Comparison of ENCODE assay signal across 10 cellular contexts in the genomic region with DNA sequence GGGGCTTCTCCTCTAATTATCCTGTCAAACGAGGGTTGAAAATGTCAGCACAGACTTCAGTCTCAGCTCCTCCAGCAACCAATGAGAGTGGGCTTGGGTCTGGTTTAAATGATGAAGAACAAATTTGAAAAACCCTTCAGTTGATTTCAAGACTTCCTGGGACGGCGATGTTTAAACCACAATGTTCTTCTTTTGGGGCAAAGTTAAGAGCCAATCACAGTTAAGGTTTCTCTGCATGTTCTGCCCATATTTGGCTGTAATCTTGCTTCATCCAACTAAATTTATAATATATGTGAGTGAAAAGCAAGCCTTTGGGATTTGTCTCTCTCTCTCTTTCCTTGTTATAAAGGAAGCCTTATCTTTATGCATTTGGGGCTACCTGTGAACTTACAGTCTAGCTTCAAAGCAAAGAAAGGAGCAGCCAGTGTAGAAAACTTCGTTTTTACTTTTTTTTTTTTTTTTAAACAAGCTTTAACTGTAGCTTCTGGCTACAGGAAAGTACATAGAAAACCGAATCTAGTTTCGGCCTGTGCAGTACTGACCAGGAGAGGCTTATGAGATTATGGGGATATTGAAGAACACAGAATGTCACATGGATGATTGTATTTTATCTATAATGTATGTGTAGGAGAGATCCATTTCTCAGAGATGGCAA. TPM values are rescaled to one million over a fixed set of nuclear protein-coding genes. Genes with fewer than 3 reads are reported as not detected.
A peak's percentile ranks its signal among the peaks of the same experiment; 100 is the strongest.
DNase-seq lines count a peak whose midpoint lies in the region; ATAC-seq, FAIRE-seq and TF ChIP-seq lines count a peak whose summit lies in the region.
"Had no signal": no experiment of that assay in that cellular context is flagged by ENCODE, and none has a peak within 500 bp of the region (broad histone marks: within the 10 kb centered on the region; RNA-seq: fewer than 3 reads in every experiment).

No MANE protein-coding gene starts in this region.

- no peak overlapping the region for H3K27ac Mint-ChIP-seq in astrocyte (ENCODE audit: unreplicated experiment)
- peak overlapping the region; percentile 88 to 99 (median 95) for H3K27ac Mint-ChIP-seq in naive thymus-derived CD4-positive, alpha-beta T cell

- CTCF ChIA-PET in naive thymus-derived CD4-positive, alpha-beta T cell (lab: Charles Lee): interaction anchor here (0.8 to 4.8 kb wide), 18 partner anchors 10 to 399 kb away, joined by 3 to 101 read pairs (median 4); no protein-coding TSS in a partner anchor

- H3K36me3 ChIP-seq in BLaER1 treated with 17β-estradiol and CSF1 and Interleukin-3, amounts not matched to agents 10 nM and 100 nM: no peaks in the 10 kb centered on the region
- H3K36me3 ChIP-seq in Loucy (ENCODE audit: insufficient read depth, low read length): no peaks in the 10 kb centered on the region
- no peaks in the 10 kb centered on the region for H3K36me3 ChIP-seq in astrocyte (ENCODE audit: insufficient read depth, low read length)
- no peaks in the 10 kb centered on the region for H3K36me3 ChIP-seq in naive thymus-derived CD4-positive, alpha-beta T cell (ENCODE audit: control insufficient read depth in 2 of 3, insufficient read depth in 3 of 3, low read length in 3 of 3)

- H3K4me1 Mint-ChIP-seq in astrocyte (ENCODE audit: low read depth, unreplicated experiment): peaks cover 20% of the 10 kb centered on the region
- H3K4me1 Mint-ChIP-seq in naive thymus-derived CD4-positive, alpha-beta T cell: peaks cover 22 to 99% (median 89%) of the 10 kb centered on the region in 7 donors

- intact Hi-C loops in naive thymus-derived CD4-positive, alpha-beta T cell (cut with micrococcal nuclease): loop anchor here (1.0 to 10.0 kb wide), 11 partner anchors 10 to 944 kb away; a partner anchor contains a TSS

- H3K4me2 ChIP-seq in BLaER1 treated with 17β-estradiol and CSF1 and Interleukin-3, amounts not matched to agents 10 nM and 100 nM: peak overlapping the region; percentile 47 to 83 (median 68)
- peak overlapping the region; percentile 80 for H3K4me2 ChIP-seq in Loucy (ENCODE audit: low read depth, low read length, poor library complexity, severe bottlenecking)
- no peak overlapping the region for H3K4me2 ChIP-seq in astrocyte (ENCODE audit: low read length)

- H3K27ac ChIP-seq in BLaER1 treated with 17β-estradiol and CSF1 and Interleukin-3, amounts not matched to agents 10 nM and 100 nM: peak overlapping the region; percentile 87 to 99 (median 95)
- H3K27ac ChIP-seq in astrocyte (ENCODE audit: low read depth, low read length): no peak overlapping the region
- H3K27ac ChIP-seq in naive thymus-derived CD4-positive, alpha-beta T cell (ENCODE audit: low read depth, low read length): peak overlapping the region; percentile 88

- TF ChIP-seq CTCF in Loucy (conservative IDR thresholded peaks at IDR 0.05; ENCODE audit: low read length) (no peak), astrocyte (IDR thresholded peaks at IDR 0.05; ENCODE audit: insufficient read depth, low read depth, low read length) (no peak)

- peaks cover 26% of the 10 kb centered on the region for H3F3A ChIP-seq in Loucy (ENCODE audit: low read depth)

- H3K36me3 Mint-ChIP-seq in astrocyte (ENCODE audit: low read depth, unreplicated experiment): no peaks in the 10 kb centered on the region
- peaks cover 0 to 5% (median 0%) of the 10 kb centered on the region in 5 donors for H3K36me3 Mint-ChIP-seq in naive thymus-derived CD4-positive, alpha-beta T cell

- H4K20me1 ChIP-seq in BLaER1 treated with 17β-estradiol and CSF1 and Interleukin-3, amounts not matched to agents 10 nM and 100 nM: no peaks in the 10 kb centered on the region
- no peaks in the 10 kb centered on the region for H4K20me1 ChIP-seq in Loucy (ENCODE audit: insufficient read depth, low read length, poor library complexity, severe bottlenecking)
- no peaks in the 10 kb centered on the region for H4K20me1 ChIP-seq in astrocyte (ENCODE audit: insufficient read depth, low read length)

- FAIRE-seq in astrocyte (lab: Jason Lieb, UNC): peak; percentile 39
- FAIRE-seq: G401.6 had no signal

- peaks cover 76 to 98% (median 80%) of the 10 kb centered on the region in 10 experiments for H3K4me1 ChIP-seq in BLaER1 treated with 17β-estradiol and CSF1 and Interleukin-3, amounts not matched to agents 10 nM and 100 nM
- peaks cover 66% of the 10 kb centered on the region for H3K4me1 ChIP-seq in Loucy (ENCODE audit: insufficient read depth, low read length, poor library complexity, severe bottlenecking)
- H3K4me1 ChIP-seq in astrocyte (ENCODE audit: insufficient read depth, low read length): peaks cover 8% of the 10 kb centered on the region
- peaks cover 70 to 84% of the 10 kb centered on the region in 2 donors for H3K4me1 ChIP-seq in naive thymus-derived CD4-positive, alpha-beta T cell (ENCODE audit: control insufficient read depth in 2 of 2, insufficient read depth in 2 of 2, low read length in 2 of 2)

- H2AFZ ChIP-seq in Loucy (ENCODE audit: low read length) (no peak overlapping the region), astrocyte (ENCODE audit: low read depth, low read length) (no peak overlapping the region)

- H3K9me2 ChIP-seq in Loucy (replicated peaks; ENCODE audit: low read depth, low read length): no peaks in the 10 kb centered on the region

- H3K4me3 ChIP-seq in BLaER1 treated with 17β-estradiol and CSF1 and Interleukin-3, amounts not matched to agents 10 nM and 100 nM: no peak overlapping the region
- H3K4me3 ChIP-seq in Loucy (ENCODE audit: low read length, poor library complexity, severe bottlenecking) (peak overlapping the region; percentile 70), astrocyte (ENCODE audit: insufficient read depth, low read depth, low read length) (no peak overlapping the region)
- peak overlapping the region; percentile 19 for H3K4me3 ChIP-seq in naive thymus-derived CD4-positive, alpha-beta T cell (ENCODE audit: low read length)

- 0 out of 22 replicates have a peak, but pooled peaks cover 0 to 6% (median 0%) of the 10 kb centered on the region in 11 experiments for H3K9me3 ChIP-seq in BLaER1 treated with 17β-estradiol and CSF1 and Interleukin-3, amounts not matched to agents 10 nM and 100 nM (replicated peaks in 1 of 11)
- H3K9me3 ChIP-seq in Loucy (ENCODE audit: insufficient read depth, low read depth, low read length) (no peaks in the 10 kb centered on the region), astrocyte (ENCODE audit: insufficient read depth, low read depth, low read length) (no peaks in the 10 kb centered on the region)
- H3K9me3 ChIP-seq in naive thymus-derived CD4-positive, alpha-beta T cell (ENCODE audit: control insufficient read depth in 2 of 3, low read length in 3 of 3): no peaks in the 10 kb centered on the region

- peaks cover 0 to 27% (median 0%) of the 10 kb centered on the region in 11 experiments; a peak in 3 of 22 replicates for H3K27me3 ChIP-seq in BLaER1 treated with 17β-estradiol and CSF1 and Interleukin-3, amounts not matched to agents 10 nM and 100 nM
- H3K27me3 ChIP-seq in Loucy (ENCODE audit: insufficient read depth, low read length, poor library complexity, severe bottlenecking): no peaks in the 10 kb centered on the region
- H3K27me3 ChIP-seq in astrocyte (ENCODE audit: insufficient read depth, low read length): no peaks in the 10 kb centered on the region
- no peaks in the 10 kb centered on the region for H3K27me3 ChIP-seq in naive thymus-derived CD4-positive, alpha-beta T cell (ENCODE audit: control insufficient read depth in 2 of 2, insufficient read depth in 2 of 2, low read length in 2 of 2)

- H3K27me3 Mint-ChIP-seq in astrocyte (ENCODE audit: low read depth, unreplicated experiment): no peaks in the 10 kb centered on the region
- H3K27me3 Mint-ChIP-seq in naive thymus-derived CD4-positive, alpha-beta T cell: no peaks in the 10 kb centered on the region

- H3K9me3 Mint-ChIP-seq in astrocyte (ENCODE audit: unreplicated experiment): no peaks in the 10 kb centered on the region
- peaks cover 0 to 2% (median 0%) of the 10 kb centered on the region in 11 donors for H3K9me3 Mint-ChIP-seq in naive thymus-derived CD4-positive, alpha-beta T cell

- H3K4me3 Mint-ChIP-seq in astrocyte (ENCODE audit: unreplicated experiment): no peak overlapping the region
- peak overlapping the region; percentile 70 to 84 (median 76) for H3K4me3 Mint-ChIP-seq in naive thymus-derived CD4-positive, alpha-beta T cell

- DNase-seq in astrocyte (ENCODE audit: low read depth) (no peak), dermis blood vessel endothelial cell (no peak)
- DNase-seq in naive thymus-derived CD4-positive, alpha-beta T cell: peak in 7 of 9 donors; percentile 40 to 68 (median 56)
- DNase-seq in activated CD4-positive, CD25-positive, alpha-beta regulatory T cell treated with anti-CD3 and anti-CD28 coated beads, Interleukin-2, amount 50 U/mL, for 72 hours: no peak
- DNase-seq: NCI-H2081 treated with DMSO at 0.1 percent for 48 hours had no signal

- H3K79me2 ChIP-seq in Loucy (ENCODE audit: insufficient read depth, low read length): peaks cover 22% of the 10 kb centered on the region
- H3K79me2 ChIP-seq in astrocyte (ENCODE audit: insufficient read depth, low read length): no peaks in the 10 kb centered on the region

- POLR2A ChIA-PET in naive thymus-derived CD4-positive, alpha-beta T cell (lab: Charles Lee): interaction anchor here (0.5 to 24.1 kb wide), 23 partner anchors 10 to 397 kb away, joined by 3 to 1322 read pairs (median 4); a partner anchor contains a TSS

- ATAC-seq in naive thymus-derived CD4-positive, alpha-beta T cell: peak; percentile 18
- ATAC-seq in GM19397 (IDR thresholded peaks at IDR 0.05; ENCODE audit: unreplicated experiment) (no peak), GM18511 (IDR thresholded peaks at IDR 0.05; ENCODE audit: unreplicated experiment) (no peak)

- peak overlapping the region; percentile 65 to 87 (median 79) for H3K9ac ChIP-seq in BLaER1 treated with 17β-estradiol and CSF1 and Interleukin-3, amounts not matched to agents 10 nM and 100 nM
- peak overlapping the region; percentile 96 for H3K9ac ChIP-seq in Loucy (ENCODE audit: low read depth, low read length, poor library complexity, severe bottlenecking)
- H3K9ac ChIP-seq in astrocyte (ENCODE audit: low read length): no peak overlapping the region

RNA-seq across cellular contexts. Expression of a gene that starts 46.8 kb away (rescaled TPM):
- total RNA-seq in astrocyte: 0.16 TPM in 1 of 2 replicates, not detected in the other
- total RNA-seq in naive thymus-derived CD4-positive, alpha-beta T cell: under 1 TPM in 2 of 5 experiments, not detected in 3; 0.16 to 0.19 TPM
- not detected for polyA plus RNA-seq in naive thymus-derived CD4-positive, alpha-beta T cell
- total RNA-seq in dermis blood vessel endothelial cell: 0.05 TPM in 1 of 2 replicates, not detected in the other

Comparison
In these comparisons a context has a peak if more than half of its experiments do, and no peak if none do; other contexts are left out.
1. H3K4me3 ChIP-seq: peak in Loucy (single experiment) and naive thymus-derived CD4-positive, alpha-beta T cell (single experiment); none in BLaER1 treated with 17β-estradiol and CSF1 and Interleukin-3, amounts not matched to agents 10 nM and 100 nM (0 of 10) and astrocyte (single experiment).
2. DNase-seq: peak in naive thymus-derived CD4-positive, alpha-beta T cell (7 of 9); none in astrocyte (single experiment), dermis blood vessel endothelial cell (single experiment) and activated CD4-positive, CD25-positive, alpha-beta regulatory T cell treated with anti-CD3 and anti-CD28 coated beads, Interleukin-2, amount 50 U/mL, for 72 hours (single experiment).